6 cellular contexts compared by ENCODE assay signal in genomic region chr5:143268388-143268787, GRCh38.
"Had no signal": no experiment of that assay in that cellular context is flagged by ENCODE, and none has a peak within 500 bp of the region (broad histone marks: within the 10 kb centered on the region; RNA-seq: fewer than 3 reads in every experiment).

No MANE protein-coding gene starts in this region.

- DNase-seq: GDM1, GF-D8 had no signal

- ATAC-seq: GM12878 had no signal

- H3K4me3 ChIP-seq: GM12878 had no signal

- FAIRE-seq: GM12878, GM12891, GM12892, GM19239 had no signal
